27 cellular contexts compared by ENCODE assay signal in the genomic region with DNA sequence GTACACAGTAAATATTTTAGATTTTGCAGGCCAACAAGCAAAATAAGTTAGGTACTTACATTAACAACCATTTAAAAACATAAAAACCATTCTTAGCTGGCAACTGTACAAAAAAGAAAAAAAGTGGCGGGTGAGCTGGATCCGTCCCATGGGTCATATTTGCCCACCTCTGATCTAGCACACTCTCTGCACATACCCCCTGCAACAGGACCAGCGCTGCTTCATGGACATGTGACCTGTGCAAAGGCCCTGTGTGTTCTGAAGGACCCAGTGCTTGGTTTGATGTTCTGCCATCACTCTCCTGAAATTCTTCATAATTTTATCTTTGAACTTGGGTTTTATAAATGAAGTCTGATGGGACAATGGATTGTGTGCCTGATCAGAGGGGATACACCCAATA.
"Had no signal": no experiment of that assay in that cellular context is flagged by ENCODE, and none has a peak within 500 bp of the region (broad histone marks: within the 10 kb centered on the region; RNA-seq: fewer than 3 reads in every experiment).

No MANE protein-coding gene starts in this region.

- H3K4me1 Mint-ChIP-seq: natural killer cell; nephron; neural progenitor cell; stimulated activated effector memory CD8-positive, alpha-beta T cell treated with anti-CD3 and anti-CD28 coated beads, Interleukin-12 subunit alpha, Interleukin-12 subunit beta, amount 100 ng/mL, for 72 hours had no signal

- H3K27me3 Mint-ChIP-seq: stimulated activated naive B cell treated with anti-CD40 and anti-IgM and Interleukin-4, amounts not matched to agents 10 μg/mL and 1 μg/mL and 100 μg/mL, for 72 hours; stimulated activated naive CD8-positive, alpha-beta T cell treated with anti-CD3 and anti-CD28 coated beads, Interleukin-15, Interleukin-2, amounts not matched to agents 100 ng/mL and 50 ng/mL, for 24 hours had no signal

- ATAC-seq: naive thymus-derived CD4-positive, alpha-beta T cell; natural killer cell; pancreas; right lobe of liver; stimulated activated effector memory CD8-positive, alpha-beta T cell treated with anti-CD3 and anti-CD28 coated beads, Interleukin-12 subunit alpha, Interleukin-12 subunit beta, amount 100 ng/mL, for 72 hours; stimulated activated naive B cell treated with anti-CD40 and anti-IgM and Interleukin-4, amounts not matched to agents 10 μg/mL and 1 μg/mL and 100 μg/mL, for 72 hours had no signal

- H3K9me3 ChIP-seq: pancreas, prostate gland, right atrium auricular region, right lobe of liver, sigmoid colon, suprapubic skin, testis, tibial artery, transverse colon, upper lobe of left lung, vagina had no signal

- DNase-seq: naive thymus-derived CD4-positive, alpha-beta T cell; natural killer cell; occipital lobe; pancreas; retina; right lobe of liver; sigmoid colon; small intestine; stimulated activated CD4-positive, alpha-beta T cell treated with anti-CD3 and anti-CD28 coated beads, Interleukin-15, amount 100 ng/mL, for 24 hours; stimulated activated CD4-positive, alpha-beta T cell treated with anti-CD3 and anti-CD28 coated beads, Interleukin-2, amount 100 ng/mL, for 24 hours; stimulated activated CD4-positive, alpha-beta T cell treated with anti-CD3 and anti-CD28 coated beads, Interleukin-2, amount 100 ng/mL, for 48 hours; stimulated activated CD4-positive, alpha-beta T cell treated with anti-CD3 and anti-CD28 coated beads, Interleukin-4, amount 100 ng/mL, for 24 hours; stimulated activated naive B cell treated with anti-CD40 and anti-IgM and Interleukin-4, amounts not matched to agents 10 μg/mL and 1 μg/mL and 100 μg/mL, for 72 hours; stimulated activated naive CD4-positive, alpha-beta T cell treated with Interleukin-2 at 50 U/mL for 16 hours; substantia nigra; testis; tibial artery; transverse colon; upper lobe of left lung had no signal

- H3K4me3 Mint-ChIP-seq: naive thymus-derived CD4-positive, alpha-beta T cell; natural killer cell; nephron; neural progenitor cell; stimulated activated effector memory CD8-positive, alpha-beta T cell treated with anti-CD3 and anti-CD28 coated beads, Interleukin-12 subunit alpha, Interleukin-12 subunit beta, amount 100 ng/mL, for 72 hours; stimulated activated naive B cell treated with anti-CD40 and anti-IgM and Interleukin-4, amounts not matched to agents 10 μg/mL and 1 μg/mL and 100 μg/mL, for 72 hours; stimulated activated naive CD8-positive, alpha-beta T cell treated with anti-CD3 and anti-CD28 coated beads, Interleukin-15, Interleukin-2, amounts not matched to agents 100 ng/mL and 50 ng/mL, for 24 hours had no signal

- H3K4me1 ChIP-seq: neural progenitor cell, pancreas, prostate gland, right atrium auricular region, right lobe of liver, sigmoid colon, suprapubic skin, testis, tibial artery, transverse colon, upper lobe of left lung, vagina had no signal

- H3K27ac ChIP-seq: neural progenitor cell, pancreas, prostate gland, right atrium auricular region, right lobe of liver, sigmoid colon, suprapubic skin, testis, tibial artery, transverse colon, upper lobe of left lung, vagina had no signal

- H3K36me3 Mint-ChIP-seq: naive thymus-derived CD4-positive, alpha-beta T cell; natural killer cell; neural progenitor cell; stimulated activated effector memory CD8-positive, alpha-beta T cell treated with anti-CD3 and anti-CD28 coated beads, Interleukin-12 subunit alpha, Interleukin-12 subunit beta, amount 100 ng/mL, for 72 hours; stimulated activated naive B cell treated with anti-CD40 and anti-IgM and Interleukin-4, amounts not matched to agents 10 μg/mL and 1 μg/mL and 100 μg/mL, for 72 hours had no signal

- H3K4me3 ChIP-seq: neural progenitor cell, pancreas, prostate gland, right atrium auricular region, right lobe of liver, sigmoid colon, suprapubic skin, testis, tibial artery, transverse colon, upper lobe of left lung, vagina had no signal

- H3K27me3 ChIP-seq: neural progenitor cell, right atrium auricular region, right lobe of liver, sigmoid colon, suprapubic skin, testis, tibial artery, transverse colon, upper lobe of left lung, vagina had no signal

- H3K36me3 ChIP-seq: neural progenitor cell, pancreas, prostate gland, right atrium auricular region, right lobe of liver, sigmoid colon, suprapubic skin, tibial artery, transverse colon, upper lobe of left lung, vagina had no signal

- H3K27ac Mint-ChIP-seq: natural killer cell; nephron; neural progenitor cell; stimulated activated effector memory CD8-positive, alpha-beta T cell treated with anti-CD3 and anti-CD28 coated beads, Interleukin-12 subunit alpha, Interleukin-12 subunit beta, amount 100 ng/mL, for 72 hours; stimulated activated naive B cell treated with anti-CD40 and anti-IgM and Interleukin-4, amounts not matched to agents 10 μg/mL and 1 μg/mL and 100 μg/mL, for 72 hours; stimulated activated naive CD8-positive, alpha-beta T cell treated with anti-CD3 and anti-CD28 coated beads, Interleukin-15, Interleukin-2, amounts not matched to agents 100 ng/mL and 50 ng/mL, for 24 hours had no signal

- H3K9me3 Mint-ChIP-seq: natural killer cell; neural progenitor cell; stimulated activated effector memory CD8-positive, alpha-beta T cell treated with anti-CD3 and anti-CD28 coated beads, Interleukin-12 subunit alpha, Interleukin-12 subunit beta, amount 100 ng/mL, for 72 hours; stimulated activated naive CD8-positive, alpha-beta T cell treated with anti-CD3 and anti-CD28 coated beads, Interleukin-15, Interleukin-2, amounts not matched to agents 100 ng/mL and 50 ng/mL, for 24 hours had no signal
